ENCODE assay signal across 8 cellular contexts in genomic region chr13:63492604-63493003, GRCh38.
"Had no signal": no experiment of that assay in that cellular context is flagged by ENCODE, and none has a peak within 500 bp of the region (broad histone marks: within the 10 kb centered on the region; RNA-seq: fewer than 3 reads in every experiment).

No MANE protein-coding gene starts in this region.

- H3K4me3 Mint-ChIP-seq: GM23338, H9 had no signal

- DNase-seq: H9, HCEC 1CT, KG1 had no signal

- ATAC-seq: GM23338, K562 had no signal

- H3K27ac Mint-ChIP-seq: GM23338, H9 had no signal

- H3K4me3 ChIP-seq: GM23338, K562 had no signal

- FAIRE-seq: H1, H54, HTR-8/SVneo, K562 had no signal

- H3K9me3 Mint-ChIP-seq: GM23338, H9 had no signal

- H3K4me1 Mint-ChIP-seq: GM23338, H9 had no signal
